ENCODE assay signal across 19 cellular contexts in genomic region chr12:117485984-117486839, GRCh38.
A peak's percentile ranks its signal among the peaks of the same experiment; 100 is the strongest.
DNase-seq lines count a peak whose midpoint lies in the region; ATAC-seq and TF ChIP-seq lines count a peak whose summit lies in the region.
"Had no signal": no experiment of that assay in that cellular context is flagged by ENCODE, and none has a peak within 500 bp of the region (broad histone marks: within the 10 kb centered on the region; RNA-seq: fewer than 3 reads in every experiment).

No MANE protein-coding gene starts in this region.

- H3K27me3 ChIP-seq in left lung (peaks cover 0 to 4% of the 10 kb centered on the region in 2 donors), body of pancreas (no peaks in the 10 kb centered on the region)
- H3K27me3 ChIP-seq: brain microvascular endothelial cell, stomach, vagina had no signal

- H3K4me1 ChIP-seq in left lung (no peaks in the 10 kb centered on the region), body of pancreas (peaks cover 6% of the 10 kb centered on the region)
- H3K4me1 ChIP-seq: esophagus squamous epithelium, vagina had no signal

- 75 to 85% methylated on average over 10 of the region's 10 CpGs for WGBS in body of pancreas, 2 donors

- TF ChIP-seq POLR2A in body of pancreas (IDR thresholded peaks at IDR 0.05) = no peak

- H3K27ac ChIP-seq in left lung = no peak overlapping the region
- H3K27ac ChIP-seq in body of pancreas = no peak overlapping the region
- H3K27ac ChIP-seq: brain microvascular endothelial cell, esophagus squamous epithelium, left ventricle myocardium inferior, stomach, vagina had no signal

- TF ChIP-seq CTCF in left lung (IDR thresholded peaks at IDR 0.05) (no peak), body of pancreas (IDR thresholded peaks at IDR 0.05) (no peak)

- peak; percentile 96 for DNase-seq in DMS153 treated with DMSO at 0.1 percent for 48 hours (lab: John Stamatoyannopoulos, UW; ENCODE audit: unreplicated experiment)
- peak; percentile 81 for DNase-seq in NCI-H146 (lab: John Stamatoyannopoulos, UW)
- DNase-seq in NCI-H748 (lab: John Stamatoyannopoulos, UW; ENCODE audit: unreplicated experiment) = peak; percentile 99
- no peak for DNase-seq in left lung
- no peak for DNase-seq in left lobe of liver (ENCODE audit: low spot score)
- no peak for DNase-seq in medulla oblongata (ENCODE audit: extremely low spot score)
- DNase-seq in body of pancreas = no peak
- DNase-seq: activated CD4-positive, alpha-beta T cell treated with anti-CD3 and anti-CD28 coated beads for 4 hours; activated naive CD4-positive, alpha-beta T cell treated with anti-CD3 and anti-CD28 coated beads, Interleukin-2, amount 50 U/mL, for 16 hours; esophagus squamous epithelium; IMR-90; left ventricle myocardium inferior; naive B cell; posterior cingulate gyrus; stimulated activated CD4-positive, alpha-beta T cell treated with anti-CD3 and anti-CD28 coated beads, Interleukin-15, amount 100 ng/mL, for 24 hours; stomach had no signal

- intact Hi-C loops in left lung (cut with DNase I) (no loop called here), body of pancreas (cut with DNase I) (no loop called here)

- H3K36me3 ChIP-seq in left lung (no peaks in the 10 kb centered on the region), body of pancreas (replicated peaks in 1 of 2; ENCODE audit: insufficient read depth in 1 of 2, low read depth in 2 of 2) (no peaks in the 10 kb centered on the region)
- H3K36me3 ChIP-seq: brain microvascular endothelial cell, esophagus squamous epithelium, left ventricle myocardium inferior, stomach, vagina had no signal

- H3K4me3 ChIP-seq in left lung (no peak overlapping the region), body of pancreas (no peak overlapping the region)
- H3K4me3 ChIP-seq: esophagus squamous epithelium, left ventricle myocardium inferior, stomach, vagina had no signal

- ATAC-seq in left lung (peak; percentile 34), left lobe of liver (no peak), body of pancreas (no peak), GM21381 (IDR thresholded peaks at IDR 0.05; ENCODE audit: unreplicated experiment) (no peak)

- H3K9me3 ChIP-seq in left lung (no peaks in the 10 kb centered on the region), body of pancreas (no peaks in the 10 kb centered on the region)
- H3K9me3 ChIP-seq: vagina had no signal

Comparison
In these comparisons a context has a peak if more than half of its experiments do, and no peak if none do; other contexts are left out.
1. DNase-seq: peak in DMS153 treated with DMSO at 0.1 percent for 48 hours (single experiment), NCI-H146 (single experiment) and NCI-H748 (single experiment); none in left lung (0 of 2), left lobe of liver (single experiment), medulla oblongata (single experiment) and body of pancreas (0 of 4).